ENCODE assay signal across 11 cellular contexts in genomic region chr4:80462537-80463207, GRCh38.
DNase-seq lines count a peak whose midpoint lies in the region; ATAC-seq and TF ChIP-seq lines count a peak whose summit lies in the region.
"Had no signal": no experiment of that assay in that cellular context is flagged by ENCODE, and none has a peak within 500 bp of the region (broad histone marks: within the 10 kb centered on the region; RNA-seq: fewer than 3 reads in every experiment).

No MANE protein-coding gene starts in this region.

- H3K36me3 Mint-ChIP-seq in T-cell = no peaks in the 10 kb centered on the region
- peaks cover 0 to 20% (median 7%) of the 10 kb centered on the region in 3 donors for H3K36me3 Mint-ChIP-seq in naive thymus-derived CD8-positive, alpha-beta T cell
- no peaks in the 10 kb centered on the region for H3K36me3 Mint-ChIP-seq in glutamatergic neuron (ENCODE audit: unreplicated experiment)

- H3K4me1 ChIP-seq in stomach = peaks cover 0 to 4% (median 0%) of the 10 kb centered on the region in 4 donors

- TF ChIP-seq CTCF in glutamatergic neuron (IDR thresholded peaks at IDR 0.05; ENCODE audit: partially characterized antibody, unreplicated experiment) (no peak), stomach (IDR thresholded peaks at IDR 0.05) (no peak)

- H3K4me3 Mint-ChIP-seq in T-cell (peak overlapping the region; percentile 48 to 74 (median 71)), glutamatergic neuron (ENCODE audit: unreplicated experiment) (no peak overlapping the region)
- peak overlapping the region; percentile 64 to 86 (median 78) for H3K4me3 Mint-ChIP-seq in naive thymus-derived CD8-positive, alpha-beta T cell

- no peak for TF ChIP-seq POLR2A in stomach (IDR thresholded peaks at IDR 0.05)

- H3K27me3 Mint-ChIP-seq in T-cell (no peaks in the 10 kb centered on the region), glutamatergic neuron (ENCODE audit: unreplicated experiment) (no peaks in the 10 kb centered on the region)
- no peaks in the 10 kb centered on the region for H3K27me3 Mint-ChIP-seq in naive thymus-derived CD8-positive, alpha-beta T cell

- TF ChIP-seq EP300 in stomach (IDR thresholded peaks at IDR 0.05) = no peak

- H3K9me3 Mint-ChIP-seq in T-cell (peaks cover 0 to 9% (median 8%) of the 10 kb centered on the region in 3 donors), glutamatergic neuron (ENCODE audit: unreplicated experiment) (no peaks in the 10 kb centered on the region)
- peaks cover 0 to 20% (median 5%) of the 10 kb centered on the region in 9 donors for H3K9me3 Mint-ChIP-seq in naive thymus-derived CD8-positive, alpha-beta T cell

- CTCF ChIA-PET in T-cell (lab: Charles Lee) = no interaction called here

- ATAC-seq in GM18519 (IDR thresholded peaks at IDR 0.05; ENCODE audit: low FRiP score, unreplicated experiment) (peak; percentile 79), HG02623 (IDR thresholded peaks at IDR 0.05; ENCODE audit: unreplicated experiment) (peak; percentile 51), T-cell (replicated peaks in 1 of 4) (peak in 2 of 4 experiments; percentile 48 to 50)
- peak in 1 of 2 donors; percentile 59 for ATAC-seq in naive thymus-derived CD8-positive, alpha-beta T cell

- peak overlapping the region; percentile 88 to 89 for H3K27ac Mint-ChIP-seq in T-cell
- H3K27ac Mint-ChIP-seq in naive thymus-derived CD8-positive, alpha-beta T cell = peak overlapping the region; percentile 73 to 95 (median 84)
- H3K27ac Mint-ChIP-seq in glutamatergic neuron (ENCODE audit: unreplicated experiment) = no peak overlapping the region

- H3K36me3 ChIP-seq in stomach = no peaks in the 10 kb centered on the region

- H3K27me3 ChIP-seq in stomach = no peaks in the 10 kb centered on the region

- H3K27ac ChIP-seq in stomach (no peak overlapping the region), substantia nigra (ENCODE audit: low read depth, low read length, poor library complexity, severe bottlenecking) (no peak overlapping the region)

- intact Hi-C loops in stomach (cut with DNase I; ENCODE audit: low total_unique reads) = no loop called here

- 43 to 62% (median 53%) methylated on average over 2 of the region's 2 CpGs for WGBS in stomach, 5 donors

- POLR2A ChIA-PET in T-cell (lab: Charles Lee) = no interaction called here
- POLR2A ChIA-PET in naive thymus-derived CD8-positive, alpha-beta T cell (lab: Charles Lee) = no interaction called here

- no peak overlapping the region for H3K4me3 ChIP-seq in stomach

- no peak for DNase-seq in T-cell
- peak in 3 of 10 donors; percentile 20 to 30 (median 27) for DNase-seq in naive thymus-derived CD8-positive, alpha-beta T cell
- no peak for DNase-seq in glutamatergic neuron
- no peak for DNase-seq in stomach
- DNase-seq in stimulated activated naive CD4-positive, alpha-beta T cell treated with Interleukin-2 at 50 U/mL for 16 hours (lab: John Stamatoyannopoulos, UW) = no peak
- no peak for DNase-seq in substantia nigra (lab: John Stamatoyannopoulos, UW)
- DNase-seq: activated effector memory CD4-positive, alpha-beta T cell treated with Interleukin-2 at 50 U/mL for 16 hours; NCI-H1930; stimulated activated CD4-positive, alpha-beta T cell treated with anti-CD3 and anti-CD28 coated beads, Interleukin-15, amount 100 ng/mL, for 24 hours had no signal

- no peaks in the 10 kb centered on the region for H3K9me3 ChIP-seq in stomach

- H3K4me1 Mint-ChIP-seq in T-cell (peaks cover 30 to 38% (median 38%) of the 10 kb centered on the region in 3 donors), glutamatergic neuron (ENCODE audit: low read depth, unreplicated experiment) (peaks cover 2% of the 10 kb centered on the region)
- peaks cover 19 to 41% (median 37%) of the 10 kb centered on the region in 4 donors for H3K4me1 Mint-ChIP-seq in naive thymus-derived CD8-positive, alpha-beta T cell
